ENCODE assay signal across 8 cellular contexts in the genomic region with DNA sequence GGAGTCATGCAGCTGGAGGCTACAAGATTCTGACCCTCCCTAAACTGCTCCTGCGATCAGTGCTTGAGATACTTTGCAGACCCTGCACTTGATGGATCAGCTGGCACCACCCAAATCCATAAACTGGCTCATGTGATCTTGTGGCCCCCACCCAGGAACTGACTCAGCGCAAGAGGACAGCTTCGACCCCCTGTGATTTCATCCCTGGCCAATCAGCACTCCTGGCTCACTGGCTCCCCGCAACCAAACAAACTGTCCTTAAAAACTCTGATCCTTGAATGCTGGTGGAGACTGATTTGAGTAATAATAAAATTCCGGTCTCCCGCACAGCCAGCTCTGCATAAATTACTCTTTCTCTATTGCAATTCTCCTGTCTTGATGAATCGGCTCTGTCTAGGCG. TPM values are rescaled to one million over a fixed set of nuclear protein-coding genes. Genes with fewer than 3 reads are reported as not detected.
"Had no signal": no experiment of that assay in that cellular context is flagged by ENCODE, and none has a peak within 500 bp of the region (broad histone marks: within the 10 kb centered on the region; RNA-seq: fewer than 3 reads in every experiment).

No MANE protein-coding gene starts in this region.

RNA-seq across cellular contexts. Expression of a gene that starts 13.1 kb away (rescaled TPM):
- total RNA-seq: activated CD4-positive, alpha-beta T cell treated with anti-CD3 and anti-CD28 coated beads, Interleukin-2, amount 10 ng/mL, durations not matched to agents 24 days and 14 days; activated T-helper 1 cell treated with anti-CD3 and anti-CD28 coated beads, Interleukin-12 subunit alpha, Interleukin-12 subunit beta, Interleukin-2, Interleukin-4 antibody, amounts not matched to agents 30 ng/mL and 10 ng/mL and 1 ng/mL, durations not matched to agents 14 hours and 24 hours and 36 hours; ascending aorta; body of pancreas; bronchial epithelial cell; MCF 10A; Right ventricle myocardium inferior had no signal
- polyA plus RNA-seq: SK-N-SH had no signal
